ENCODE assay signal across 17 cellular contexts in genomic region chr10:24716295-24716694, GRCh38. TPM values are rescaled to one million over a fixed set of nuclear protein-coding genes. Genes with fewer than 3 reads are reported as not detected.
A peak's percentile ranks its signal among the peaks of the same experiment; 100 is the strongest.
DNase-seq lines count a peak whose midpoint lies in the region; ATAC-seq and TF ChIP-seq lines count a peak whose summit lies in the region.
"Had no signal": no experiment of that assay in that cellular context is flagged by ENCODE, and none has a peak within 500 bp of the region (broad histone marks: within the 10 kb centered on the region; RNA-seq: fewer than 3 reads in every experiment).

No MANE protein-coding gene starts in this region.

- H3K4me1 ChIP-seq in breast epithelium (no peaks in the 10 kb centered on the region), transverse colon (peaks cover 10 to 85% (median 50%) of the 10 kb centered on the region in 4 donors)

- no peaks in the 10 kb centered on the region for H3K9me3 ChIP-seq in breast epithelium
- no peaks in the 10 kb centered on the region for H3K9me3 ChIP-seq in transverse colon
- H3K9me3 ChIP-seq: sigmoid colon, SK-N-SH had no signal

- BruUV-seq in MCF 10A (replicated peaks; lab: Mats Ljungman, UMichigan): no TSS peak

- H3K27ac Mint-ChIP-seq in MCF 10A (ENCODE audit: low read depth, unreplicated experiment): no peak overlapping the region
- H3K27ac Mint-ChIP-seq in progenitor cell of endocrine pancreas: no peak overlapping the region
- H3K27ac Mint-ChIP-seq: CD8-positive, alpha-beta memory T cell; endodermal cell; natural killer cell; stimulated activated naive CD8-positive, alpha-beta T cell treated with anti-CD3 and anti-CD28 coated beads, Interleukin-15, Interleukin-2, amounts not matched to agents 100 ng/mL and 50 ng/mL, for 24 hours had no signal

- CTCF ChIA-PET in MCF 10A (lab: Yijun Ruan, JAX): interaction anchor here (1.5 kb wide), 1 partner anchor 73 kb away, joined by 4 read pairs; no protein-coding TSS in a partner anchor

- H3K4me3 Mint-ChIP-seq in MCF 10A (ENCODE audit: unreplicated experiment): no peak overlapping the region
- no peak overlapping the region for H3K4me3 Mint-ChIP-seq in progenitor cell of endocrine pancreas (ENCODE audit: low read depth)
- H3K4me3 Mint-ChIP-seq: brain; CD8-positive, alpha-beta memory T cell; endodermal cell; natural killer cell; stimulated activated naive CD8-positive, alpha-beta T cell treated with anti-CD3 and anti-CD28 coated beads, Interleukin-15, Interleukin-2, amounts not matched to agents 100 ng/mL and 50 ng/mL, for 24 hours had no signal

- peak; percentile 11 for DNase-seq in MCF 10A (ENCODE audit: unreplicated experiment)
- DNase-seq in breast epithelium (ENCODE audit: low spot score in 2 of 2): no peak
- DNase-seq in left kidney (ENCODE audit: low read depth, low spot score): peak; percentile 46
- DNase-seq in transverse colon: peak; percentile 65
- no peak for DNase-seq in progenitor cell of endocrine pancreas (ENCODE audit: low spot score, unreplicated experiment)
- no peak for DNase-seq in GDM1 (lab: John Stamatoyannopoulos, UW)
- DNase-seq: activated naive CD4-positive, alpha-beta T cell; CD8-positive, alpha-beta memory T cell; endodermal cell; GOT3; natural killer cell; sigmoid colon; SK-N-SH had no signal

- H3K4me1 Mint-ChIP-seq in MCF 10A (ENCODE audit: insufficient read depth, unreplicated experiment): peaks cover 8% of the 10 kb centered on the region
- peaks cover 30% of the 10 kb centered on the region for H3K4me1 Mint-ChIP-seq in progenitor cell of endocrine pancreas (ENCODE audit: low read depth)

- no peaks in the 10 kb centered on the region for H3K27me3 Mint-ChIP-seq in MCF 10A (ENCODE audit: insufficient read depth, unreplicated experiment)
- no peaks in the 10 kb centered on the region for H3K27me3 Mint-ChIP-seq in progenitor cell of endocrine pancreas
- H3K27me3 Mint-ChIP-seq: brain; CD8-positive, alpha-beta memory T cell; stimulated activated naive CD8-positive, alpha-beta T cell treated with anti-CD3 and anti-CD28 coated beads, Interleukin-15, Interleukin-2, amounts not matched to agents 100 ng/mL and 50 ng/mL, for 24 hours had no signal

- TF ChIP-seq CTCF in MCF 10A (IDR thresholded peaks at IDR 0.05; ENCODE audit: unreplicated experiment) (no peak), breast epithelium (IDR thresholded peaks at IDR 0.05) (no peak), transverse colon (IDR thresholded peaks at IDR 0.05) (no peak), progenitor cell of endocrine pancreas (IDR thresholded peaks at IDR 0.05; ENCODE audit: unreplicated experiment) (no peak)

- in situ Hi-C loops in transverse colon (cut with MboI; ENCODE audit: low pct_ligation_motif_present in 1 of 4, low pct_unique_long_range_greater_than_20kb in 1 of 4, low sequenced_read_pairs in 3 of 4): no loop called here

- H3K27ac ChIP-seq in breast epithelium (no peak overlapping the region), cingulate gyrus (ENCODE audit: low read depth, low read length) (peak overlapping the region; percentile 21), transverse colon (peak overlapping the region; percentile 49 to 72 (median 62))

- H3K4me3 ChIP-seq in breast epithelium (no peak overlapping the region), transverse colon (no peak overlapping the region)
- H3K4me3 ChIP-seq: sigmoid colon had no signal

- no peak for ATAC-seq in HG03196 (IDR thresholded peaks at IDR 0.05; ENCODE audit: unreplicated experiment)
- ATAC-seq: natural killer cell had no signal

- intact Hi-C loops in MCF 10A (cut with micrococcal nuclease): no loop called here
- intact Hi-C loops in breast epithelium (cut with DNase I; ENCODE audit: low total_unique reads): no loop called here
- intact Hi-C loops in transverse colon (cut with DNase I; ENCODE audit: low total_unique reads): no loop called here

- no peak for TF ChIP-seq EP300 in transverse colon (IDR thresholded peaks at IDR 0.05; ENCODE audit: low read depth)

- no peaks in the 10 kb centered on the region for H3K9me3 Mint-ChIP-seq in MCF 10A (ENCODE audit: unreplicated experiment)
- H3K9me3 Mint-ChIP-seq in progenitor cell of endocrine pancreas (ENCODE audit: low read depth): no peaks in the 10 kb centered on the region
- H3K9me3 Mint-ChIP-seq: brain; CD8-positive, alpha-beta memory T cell; endodermal cell; natural killer cell; stimulated activated naive CD8-positive, alpha-beta T cell treated with anti-CD3 and anti-CD28 coated beads, Interleukin-15, Interleukin-2, amounts not matched to agents 100 ng/mL and 50 ng/mL, for 24 hours had no signal

- H3K36me3 ChIP-seq in breast epithelium: no peaks in the 10 kb centered on the region
- no peaks in the 10 kb centered on the region for H3K36me3 ChIP-seq in transverse colon
- H3K36me3 ChIP-seq: sigmoid colon had no signal

- peaks cover 6% of the 10 kb centered on the region for H3K36me3 Mint-ChIP-seq in MCF 10A (ENCODE audit: insufficient read depth, unreplicated experiment)
- H3K36me3 Mint-ChIP-seq in progenitor cell of endocrine pancreas (ENCODE audit: insufficient read depth): no peaks in the 10 kb centered on the region
- H3K36me3 Mint-ChIP-seq: natural killer cell had no signal

- TF ChIP-seq POLR2A in breast epithelium (IDR thresholded peaks at IDR 0.05): no peak
- TF ChIP-seq POLR2A in transverse colon (IDR thresholded peaks at IDR 0.05): peak; percentile 45

- POLR2A ChIA-PET in MCF 10A (lab: Yijun Ruan, JAX): interaction anchor here (0.6 to 1.9 kb wide), 2 partner anchors 9 to 243 kb away, joined by 3 to 9 read pairs; no protein-coding TSS in a partner anchor

- no peaks in the 10 kb centered on the region for H3K27me3 ChIP-seq in breast epithelium
- H3K27me3 ChIP-seq in transverse colon: no peaks in the 10 kb centered on the region
- H3K27me3 ChIP-seq: sigmoid colon had no signal

- WGBS in transverse colon (ENCODE audit: low coverage in 1 of 2), 2 donors: 52 to 61% methylated on average over 3 to 5 of the region's 5 CpGs

RNA-seq across cellular contexts. Expression of gene ARHGAP21, which starts 7.4 kb away (rescaled TPM):
- total RNA-seq in MCF 10A (2022) (75.4 and 85.1 TPM in 2 replicates), breast epithelium (100 to 1,000 TPM in 2 of 3 donors, 10 to 100 TPM in 1; 67.5 to 203 (median 105) TPM), transverse colon (10 to 100 TPM; 62.8 to 94.1 (median 89.3) TPM), progenitor cell of endocrine pancreas (88.0 and 98.2 TPM in 2 replicates)

Comparison
In these comparisons a context has a peak if more than half of its experiments do, and no peak if none do; other contexts are left out.
1. DNase-seq: peak in MCF 10A (single experiment), left kidney (single experiment) and transverse colon (single experiment); none in breast epithelium (0 of 2), progenitor cell of endocrine pancreas (single experiment) and GDM1 (single experiment).
2. H3K27ac ChIP-seq: peak in cingulate gyrus (single experiment) and transverse colon (4 of 4); none in breast epithelium (0 of 2).